Comparison of ENCODE assay signal across 21 cellular contexts in the genomic region with DNA sequence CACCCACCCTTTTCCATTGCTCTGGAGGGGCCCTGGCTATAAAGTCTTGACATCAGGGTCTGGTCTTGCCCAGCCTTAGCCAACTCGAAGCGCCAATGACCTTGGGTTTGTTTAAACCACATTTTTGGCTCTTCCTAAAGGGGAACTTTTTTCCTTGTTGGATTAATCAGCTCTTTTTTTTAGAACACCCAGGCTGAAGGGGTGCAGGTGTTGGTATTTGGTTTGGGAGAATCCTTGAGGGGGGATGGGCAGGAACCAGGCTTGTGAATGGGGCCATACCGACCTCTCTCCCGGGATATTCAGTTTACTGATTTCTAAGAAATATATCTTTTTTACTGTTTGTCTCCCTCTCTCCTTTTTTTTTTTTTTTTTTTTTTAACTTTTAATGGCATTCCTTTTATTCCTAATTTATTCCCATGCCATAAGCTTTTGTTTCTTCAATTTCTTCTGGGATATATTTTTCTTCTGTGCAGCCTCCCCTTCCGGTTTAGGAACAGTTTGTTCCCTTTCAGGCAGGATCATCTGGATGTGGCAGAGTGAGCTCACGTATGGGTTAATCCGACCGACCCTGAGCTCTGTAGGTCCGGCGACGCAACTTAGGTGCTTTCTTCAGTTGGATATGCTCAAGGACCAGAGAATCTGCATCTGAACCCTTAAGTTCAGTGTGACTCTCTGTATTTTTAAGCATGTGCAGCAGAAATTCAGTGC.
DNase-seq lines count a peak whose midpoint lies in the region; ATAC-seq, FAIRE-seq and TF ChIP-seq lines count a peak whose summit lies in the region.
"Had no signal": no experiment of that assay in that cellular context is flagged by ENCODE, and none has a peak within 500 bp of the region (broad histone marks: within the 10 kb centered on the region; RNA-seq: fewer than 3 reads in every experiment).

No MANE protein-coding gene starts in this region.

- H3K4me3 ChIP-seq in fibroblast of lung (replicated peaks in 1 of 4; ENCODE audit: control extremely low read depth in 1 of 4, insufficient read depth in 1 of 4, low read depth in 3 of 4, low read length in 4 of 4) (no peak overlapping the region), pancreas (no peak overlapping the region)
- H3K4me3 ChIP-seq: BLaER1 treated with 17β-estradiol and CSF1 and Interleukin-3, amounts not matched to agents 10 nM and 100 nM; skin epidermis had no signal

- no peaks in the 10 kb centered on the region for H4K20me1 ChIP-seq in fibroblast of lung (ENCODE audit: control insufficient read depth, extremely low read depth, insufficient read depth, low read length)

- peaks cover 94% of the 10 kb centered on the region for H3K36me3 Mint-ChIP-seq in activated T-cell treated with anti-CD3 and anti-CD28 coated beads, Interleukin-2, amount 50 U/mL, for 24 hours (ENCODE audit: low read depth)

- no peaks in the 10 kb centered on the region for H3K4me1 Mint-ChIP-seq in activated T-cell treated with anti-CD3 and anti-CD28 coated beads, Interleukin-2, amount 50 U/mL, for 24 hours (ENCODE audit: low read depth)

- H3K27ac Mint-ChIP-seq in activated T-cell treated with anti-CD3 and anti-CD28 coated beads, Interleukin-2, amount 50 U/mL, for 24 hours: peak overlapping the region; percentile 10

- H3K27ac ChIP-seq in fibroblast of lung (ENCODE audit: insufficient read depth, low read length): peak overlapping the region; percentile 1
- peak overlapping the region; percentile 33 to 79 (median 72) for H3K27ac ChIP-seq in pancreas

- no peaks in the 10 kb centered on the region for H3K9me3 Mint-ChIP-seq in activated T-cell treated with anti-CD3 and anti-CD28 coated beads, Interleukin-2, amount 50 U/mL, for 24 hours

- no peaks in the 10 kb centered on the region for H3K27me3 Mint-ChIP-seq in activated T-cell treated with anti-CD3 and anti-CD28 coated beads, Interleukin-2, amount 50 U/mL, for 24 hours

- peaks cover 5% of the 10 kb centered on the region for H3K79me2 ChIP-seq in fibroblast of lung (ENCODE audit: control insufficient read depth, insufficient read depth, low read length)

- H3K27me3 ChIP-seq in fibroblast of lung (ENCODE audit: control insufficient read depth, insufficient read depth, low read length) (no peaks in the 10 kb centered on the region), pancreas (no peaks in the 10 kb centered on the region)
- H3K27me3 ChIP-seq: BLaER1 treated with 17β-estradiol and CSF1 and Interleukin-3, amounts not matched to agents 10 nM and 100 nM had no signal

- FAIRE-seq in pancreas (lab: Jason Lieb, UNC): no peak
- FAIRE-seq: A204.1, colon, GM12891, HTR-8/SVneo had no signal

- no peaks in the 10 kb centered on the region for H3K9me3 ChIP-seq in fibroblast of lung (ENCODE audit: control insufficient read depth, insufficient read depth, low read depth, low read length)
- H3K9me3 ChIP-seq in pancreas: no peaks in the 10 kb centered on the region
- H3K9me3 ChIP-seq: BLaER1 treated with 17β-estradiol and CSF1 and Interleukin-3, amounts not matched to agents 10 nM and 100 nM; SK-N-SH had no signal

- H3K36me3 ChIP-seq in fibroblast of lung (ENCODE audit: control insufficient read depth, insufficient read depth, low read length) (peaks cover 25% of the 10 kb centered on the region), pancreas (no peaks in the 10 kb centered on the region)

- intact Hi-C loops in pancreas (cut with DNase I): no loop called here

- 19 to 29% methylated on average over 11 of the region's 11 CpGs for WGBS in pancreas, 2 donors

- no peak overlapping the region for H2AFZ ChIP-seq in fibroblast of lung (ENCODE audit: low read length)

- ATAC-seq in pancreas: peak; percentile 33 to 66 (median 54)
- no peak for ATAC-seq in HG02678 (IDR thresholded peaks at IDR 0.05; ENCODE audit: unreplicated experiment)
- ATAC-seq in HG03460 (IDR thresholded peaks at IDR 0.05; ENCODE audit: unreplicated experiment): no peak

- no peak for DNase-seq in activated T-cell treated with anti-CD3 and anti-CD28 coated beads, Interleukin-2, amount 50 U/mL, for 24 hours
- no peak for DNase-seq in activated T-cell treated with anti-CD3 and anti-CD28 coated beads, Interleukin-2, amount 50 U/mL, for 48 hours
- no peak for DNase-seq in fibroblast of lung (ENCODE audit: low read depth in 2 of 2)
- peak in 2 of 6 donors; percentile 46 to 53 for DNase-seq in pancreas
- DNase-seq in superior temporal gyrus (ENCODE audit: extremely low spot score): no peak
- DNase-seq in DMS53 treated with DMSO at 0.1 percent for 48 hours (lab: John Stamatoyannopoulos, UW; ENCODE audit: unreplicated experiment): no peak
- DNase-seq: DMS 273 treated with DMSO at 0.1 percent for 48 hours; GDM1; NCI-H1417 treated with DMSO at 0.1 percent for 48 hours; NCI-H82; SK-N-SH; stimulated activated CD4-positive, alpha-beta T cell treated with anti-CD3 and anti-CD28 coated beads, Interleukin-2, amount 100 ng/mL, for 48 hours; T1000 had no signal

- TF ChIP-seq CTCF in fibroblast of lung (conservative IDR thresholded peaks at IDR 0.05 in 1 of 2, IDR thresholded peaks at IDR 0.05 in 1 of 2; ENCODE audit: low read depth in 1 of 2, low read length in 2 of 2) (no peak), pancreas (IDR thresholded peaks at IDR 0.05) (no peak)

- no peak overlapping the region for H3K9ac ChIP-seq in fibroblast of lung (ENCODE audit: insufficient read depth, low read length)
- H3K9ac ChIP-seq: BLaER1 treated with 17β-estradiol and CSF1 and Interleukin-3, amounts not matched to agents 10 nM and 100 nM; SK-N-SH had no signal

- H3K4me3 Mint-ChIP-seq in activated T-cell treated with anti-CD3 and anti-CD28 coated beads, Interleukin-2, amount 50 U/mL, for 24 hours: no peak overlapping the region

- peaks cover 27% of the 10 kb centered on the region for H3K4me1 ChIP-seq in fibroblast of lung (ENCODE audit: control insufficient read depth, extremely low read depth, insufficient read depth, low read length)
- peaks cover 18 to 21% (median 20%) of the 10 kb centered on the region in 3 donors for H3K4me1 ChIP-seq in pancreas

- no peak overlapping the region for H3K4me2 ChIP-seq in fibroblast of lung (ENCODE audit: extremely low read depth, insufficient read depth, low read length)
- H3K4me2 ChIP-seq: SK-N-SH had no signal

Comparison
In these comparisons a context has a peak if more than half of its experiments do, and no peak if none do; other contexts are left out.
1. ATAC-seq: peak in pancreas (4 of 4); none in HG02678 (single experiment) and HG03460 (single experiment).